Comparison of ENCODE assay signal across 1 cellular context in the genomic region with DNA sequence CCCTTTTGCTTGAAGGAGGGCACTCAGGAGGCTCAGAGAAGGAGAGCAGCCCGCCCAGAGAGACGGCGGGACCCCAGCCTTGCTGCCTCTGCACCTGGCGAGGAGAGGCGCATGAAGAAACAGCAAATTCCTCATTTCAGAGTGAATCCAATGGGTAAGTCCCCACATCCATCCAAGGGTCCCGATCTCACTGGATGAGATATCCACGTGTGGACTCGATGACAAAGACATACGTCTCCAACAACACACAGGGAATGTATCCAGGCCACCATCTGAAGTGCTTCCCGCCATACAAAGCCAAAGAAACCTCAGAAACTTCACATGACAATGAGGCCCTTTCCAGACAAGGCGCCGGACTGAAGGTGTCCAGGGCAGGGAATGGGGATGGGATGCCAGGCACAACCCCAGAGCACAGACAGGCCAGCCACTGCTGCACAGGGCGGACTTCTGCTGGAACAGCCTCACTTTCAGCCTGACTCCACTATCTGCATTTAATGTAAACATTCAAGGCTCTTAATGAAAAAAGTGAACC.
TF ChIP-seq lines count a peak whose summit lies in the region.

No MANE protein-coding gene starts in this region.

TF ChIP-seq in GM12878, 131 proteins besides CTCF, POLR2A, EP300 and RAD21:
- no peak for TF ChIP-seq POU2F2 (IDR thresholded peaks at IDR 0.05; ENCODE audit: borderline replicate concordance, low read depth, low read length)
- TF ChIP-seq, protein P1, sequence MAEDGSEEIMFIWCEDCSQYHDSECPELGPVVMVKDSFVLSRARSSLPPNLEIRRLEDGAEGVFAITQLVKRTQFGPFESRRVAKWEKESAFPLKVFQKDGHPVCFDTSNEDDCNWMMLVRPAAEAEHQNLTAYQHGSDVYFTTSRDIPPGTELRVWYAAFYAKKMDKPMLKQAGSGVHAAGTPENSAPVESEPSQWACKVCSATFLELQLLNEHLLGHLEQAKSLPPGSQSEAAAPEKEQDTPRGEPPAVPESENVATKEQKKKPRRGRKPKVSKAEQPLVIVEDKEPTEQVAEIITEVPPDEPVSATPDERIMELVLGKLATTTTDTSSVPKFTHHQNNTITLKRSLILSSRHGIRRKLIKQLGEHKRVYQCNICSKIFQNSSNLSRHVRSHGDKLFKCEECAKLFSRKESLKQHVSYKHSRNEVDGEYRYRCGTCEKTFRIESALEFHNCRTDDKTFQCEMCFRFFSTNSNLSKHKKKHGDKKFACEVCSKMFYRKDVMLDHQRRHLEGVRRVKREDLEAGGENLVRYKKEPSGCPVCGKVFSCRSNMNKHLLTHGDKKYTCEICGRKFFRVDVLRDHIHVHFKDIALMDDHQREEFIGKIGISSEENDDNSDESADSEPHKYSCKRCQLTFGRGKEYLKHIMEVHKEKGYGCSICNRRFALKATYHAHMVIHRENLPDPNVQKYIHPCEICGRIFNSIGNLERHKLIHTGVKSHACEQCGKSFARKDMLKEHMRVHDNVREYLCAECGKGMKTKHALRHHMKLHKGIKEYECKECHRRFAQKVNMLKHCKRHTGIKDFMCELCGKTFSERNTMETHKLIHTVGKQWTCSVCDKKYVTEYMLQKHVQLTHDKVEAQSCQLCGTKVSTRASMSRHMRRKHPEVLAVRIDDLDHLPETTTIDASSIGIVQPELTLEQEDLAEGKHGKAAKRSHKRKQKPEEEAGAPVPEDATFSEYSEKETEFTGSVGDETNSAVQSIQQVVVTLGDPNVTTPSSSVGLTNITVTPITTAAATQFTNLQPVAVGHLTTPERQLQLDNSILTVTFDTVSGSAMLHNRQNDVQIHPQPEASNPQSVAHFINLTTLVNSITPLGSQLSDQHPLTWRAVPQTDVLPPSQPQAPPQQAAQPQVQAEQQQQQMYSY (CRISPR knock-in tag; IDR thresholded peaks at IDR 0.05), result no peak
- no peak for TF ChIP-seq IKZF1 (conservative IDR thresholded peaks at IDR 0.05)
- no peak for TF ChIP-seq ELK1 (IDR thresholded peaks at IDR 0.05; ENCODE audit: low read depth, low read length)
- TF ChIP-seq STAT1 (conservative IDR thresholded peaks at IDR 0.05), result no peak
- TF ChIP-seq ATF3 (IDR thresholded peaks at IDR 0.05; ENCODE audit: borderline replicate concordance, extremely low read depth, low read depth, low read length), result no peak
- no peak for TF ChIP-seq SP1 (IDR thresholded peaks at IDR 0.05; ENCODE audit: low read depth, low read length)
- no peak for TF ChIP-seq ZBED1 (IDR thresholded peaks at IDR 0.05; ENCODE audit: borderline replicate concordance)
- TF ChIP-seq SUPT20H (IDR thresholded peaks at IDR 0.05; ENCODE audit: borderline replicate concordance, control insufficient read depth, low read depth, low read length), result no peak
- no peak for TF ChIP-seq HDGF (IDR thresholded peaks at IDR 0.05)
- TF ChIP-seq, protein P2, sequence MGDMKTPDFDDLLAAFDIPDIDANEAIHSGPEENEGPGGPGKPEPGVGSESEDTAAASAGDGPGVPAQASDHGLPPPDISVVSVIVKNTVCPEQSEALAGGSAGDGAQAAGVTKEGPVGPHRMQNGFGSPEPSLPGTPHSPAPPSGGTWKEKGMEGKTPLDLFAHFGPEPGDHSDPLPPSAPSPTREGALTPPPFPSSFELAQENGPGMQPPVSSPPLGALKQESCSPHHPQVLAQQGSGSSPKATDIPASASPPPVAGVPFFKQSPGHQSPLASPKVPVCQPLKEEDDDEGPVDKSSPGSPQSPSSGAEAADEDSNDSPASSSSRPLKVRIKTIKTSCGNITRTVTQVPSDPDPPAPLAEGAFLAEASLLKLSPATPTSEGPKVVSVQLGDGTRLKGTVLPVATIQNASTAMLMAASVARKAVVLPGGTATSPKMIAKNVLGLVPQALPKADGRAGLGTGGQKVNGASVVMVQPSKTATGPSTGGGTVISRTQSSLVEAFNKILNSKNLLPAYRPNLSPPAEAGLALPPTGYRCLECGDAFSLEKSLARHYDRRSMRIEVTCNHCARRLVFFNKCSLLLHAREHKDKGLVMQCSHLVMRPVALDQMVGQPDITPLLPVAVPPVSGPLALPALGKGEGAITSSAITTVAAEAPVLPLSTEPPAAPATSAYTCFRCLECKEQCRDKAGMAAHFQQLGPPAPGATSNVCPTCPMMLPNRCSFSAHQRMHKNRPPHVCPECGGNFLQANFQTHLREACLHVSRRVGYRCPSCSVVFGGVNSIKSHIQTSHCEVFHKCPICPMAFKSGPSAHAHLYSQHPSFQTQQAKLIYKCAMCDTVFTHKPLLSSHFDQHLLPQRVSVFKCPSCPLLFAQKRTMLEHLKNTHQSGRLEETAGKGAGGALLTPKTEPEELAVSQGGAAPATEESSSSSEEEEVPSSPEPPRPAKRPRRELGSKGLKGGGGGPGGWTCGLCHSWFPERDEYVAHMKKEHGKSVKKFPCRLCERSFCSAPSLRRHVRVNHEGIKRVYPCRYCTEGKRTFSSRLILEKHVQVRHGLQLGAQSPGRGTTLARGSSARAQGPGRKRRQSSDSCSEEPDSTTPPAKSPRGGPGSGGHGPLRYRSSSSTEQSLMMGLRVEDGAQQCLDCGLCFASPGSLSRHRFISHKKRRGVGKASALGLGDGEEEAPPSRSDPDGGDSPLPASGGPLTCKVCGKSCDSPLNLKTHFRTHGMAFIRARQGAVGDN (IDR thresholded peaks at IDR 0.05), result no peak
- TF ChIP-seq, protein P3, sequence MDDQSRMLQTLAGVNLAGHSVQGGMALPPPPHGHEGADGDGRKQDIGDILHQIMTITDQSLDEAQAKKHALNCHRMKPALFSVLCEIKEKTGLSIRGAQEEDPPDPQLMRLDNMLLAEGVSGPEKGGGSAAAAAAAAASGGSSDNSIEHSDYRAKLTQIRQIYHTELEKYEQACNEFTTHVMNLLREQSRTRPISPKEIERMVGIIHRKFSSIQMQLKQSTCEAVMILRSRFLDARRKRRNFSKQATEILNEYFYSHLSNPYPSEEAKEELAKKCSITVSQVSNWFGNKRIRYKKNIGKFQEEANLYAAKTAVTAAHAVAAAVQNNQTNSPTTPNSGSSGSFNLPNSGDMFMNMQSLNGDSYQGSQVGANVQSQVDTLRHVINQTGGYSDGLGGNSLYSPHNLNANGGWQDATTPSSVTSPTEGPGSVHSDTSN (IDR thresholded peaks at IDR 0.05; ENCODE audit: insufficient replicate concordance, low read depth, low read length), result no peak
- TF ChIP-seq STAT3 (IDR thresholded peaks at IDR 0.05; ENCODE audit: low read depth, low read length), result no peak
